Comparison of ENCODE assay signal across 33 cellular contexts in the genomic region with DNA sequence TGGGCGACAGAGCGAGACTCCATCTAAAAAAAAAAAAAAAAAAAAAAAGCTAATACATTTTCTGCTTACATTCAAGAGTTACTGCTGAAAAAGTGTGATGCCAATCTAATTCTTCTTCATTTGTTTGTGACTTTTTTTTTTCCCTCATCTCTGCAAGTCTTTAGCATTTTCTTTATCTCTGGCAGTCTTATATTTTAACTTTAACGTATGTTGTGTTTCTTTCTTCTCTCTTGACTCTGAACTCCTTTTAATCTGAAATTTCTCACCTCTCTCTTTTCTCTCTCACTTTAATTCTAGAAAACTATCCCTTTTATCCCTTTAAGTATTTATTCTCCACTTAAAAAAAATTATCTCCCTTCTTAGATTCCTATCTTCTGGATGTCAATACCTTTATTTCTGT.
"Had no signal": no experiment of that assay in that cellular context is flagged by ENCODE, and none has a peak within 500 bp of the region (broad histone marks: within the 10 kb centered on the region; RNA-seq: fewer than 3 reads in every experiment).

No MANE protein-coding gene starts in this region.

- H3K36me3 ChIP-seq: brain microvascular endothelial cell, esophagus squamous epithelium, gastroesophageal sphincter, WERI-Rb-1 had no signal

- H3K9me3 Mint-ChIP-seq: activated B cell treated with CpG ODN at 0.5 μM for 24 hours; activated CD4-positive, alpha-beta memory T cell treated with anti-CD3 and anti-CD28 coated beads, Interleukin-2, amount 10 ng/mL, durations not matched to agents 7 days and 5 days; activated CD4-positive, alpha-beta T cell treated with anti-CD3 and anti-CD28 coated beads, Interleukin-2, amount 10 ng/mL, durations not matched to agents 7 days and 5 days; activated naive CD8-positive, alpha-beta T cell treated with anti-CD3 and anti-CD28 coated beads, Interleukin-2, amount 10 ng/mL, durations not matched to agents 7 days and 5 days; activated T-cell treated with anti-CD3 and anti-CD28 coated beads, Interleukin-2, amount 50 U/mL, for 4 hours; activated T-helper 1 cell treated with anti-CD3 and anti-CD28 coated beads, Interleukin-12 subunit alpha, Interleukin-12 subunit beta, Interleukin-2, Interleukin-4 antibody, amounts not matched to agents 30 ng/mL and 10 ng/mL and 1 ng/mL, durations not matched to agents 14 hours and 24 hours and 36 hours; central memory CD8-positive, alpha-beta T cell; dendritic cell treated with granulocyte-macrophage colony-stimulating factor and Interleukin-4, amounts not matched to agents 40 ng/mL and 50 ng/mL, for 4 days; effector memory CD8-positive, alpha-beta T cell; T-cell; T-helper 1 cell treated with Interleukin-12 subunit alpha and Interleukin-12 subunit beta and Interleukin-4 antibody, amounts not matched to agents 30 μg/mL and 1 μg/mL, for 36 hours; T-helper 2 cell treated with Interferon-gamma antibody and Interleukin-4, amounts not matched to agents 5 μg/mL and 100 μg/mL, for 36 hours had no signal

- H3K9me3 ChIP-seq: esophagus squamous epithelium, gastroesophageal sphincter had no signal

- ATAC-seq: activated CD4-positive, alpha-beta T cell treated with anti-CD3 and anti-CD28 coated beads for 36 hours; activated CD4-positive, CD25-positive, alpha-beta regulatory T cell treated with anti-CD3 and anti-CD28 coated beads, Interleukin-2, amount 50 U/mL, for 24 hours; activated T-cell treated with anti-CD3 and anti-CD28 coated beads, Interleukin-2, amount 50 U/mL, for 4 hours; effector memory CD8-positive, alpha-beta T cell; gastroesophageal sphincter; T-cell had no signal

- H3K27ac Mint-ChIP-seq: activated B cell treated with CpG ODN at 0.5 μM for 24 hours; activated CD4-positive, alpha-beta memory T cell treated with anti-CD3 and anti-CD28 coated beads, Interleukin-2, amount 10 ng/mL, durations not matched to agents 7 days and 5 days; activated CD4-positive, alpha-beta T cell treated with anti-CD3 and anti-CD28 coated beads for 36 hours; activated CD4-positive, alpha-beta T cell treated with anti-CD3 and anti-CD28 coated beads, Interleukin-2, amount 10 ng/mL, durations not matched to agents 7 days and 5 days; activated naive CD8-positive, alpha-beta T cell treated with anti-CD3 and anti-CD28 coated beads, Interleukin-2, amount 10 ng/mL, durations not matched to agents 7 days and 5 days; dendritic cell treated with granulocyte-macrophage colony-stimulating factor and Interleukin-4, amounts not matched to agents 40 ng/mL and 50 ng/mL, for 4 days; T-cell; T-helper 1 cell treated with Interleukin-12 subunit alpha and Interleukin-12 subunit beta and Interleukin-4 antibody, amounts not matched to agents 30 μg/mL and 1 μg/mL, for 36 hours; T-helper 2 cell treated with Interferon-gamma antibody and Interleukin-4, amounts not matched to agents 5 μg/mL and 100 μg/mL, for 36 hours had no signal

- H3K27me3 Mint-ChIP-seq: activated B cell treated with CpG ODN at 0.5 μM for 24 hours; activated CD4-positive, alpha-beta memory T cell treated with anti-CD3 and anti-CD28 coated beads, Interleukin-2, amount 10 ng/mL, durations not matched to agents 7 days and 5 days; activated CD4-positive, alpha-beta T cell treated with anti-CD3 and anti-CD28 coated beads for 36 hours; activated CD4-positive, alpha-beta T cell treated with anti-CD3 and anti-CD28 coated beads, Interleukin-2, amount 10 ng/mL, durations not matched to agents 7 days and 5 days; activated naive CD8-positive, alpha-beta T cell treated with anti-CD3 and anti-CD28 coated beads, Interleukin-2, amount 10 ng/mL, durations not matched to agents 7 days and 5 days; central memory CD8-positive, alpha-beta T cell; dendritic cell treated with granulocyte-macrophage colony-stimulating factor and Interleukin-4, amounts not matched to agents 40 ng/mL and 50 ng/mL, for 4 days; effector memory CD8-positive, alpha-beta T cell; T-cell had no signal

- H3K4me3 ChIP-seq: coronary artery, dorsolateral prefrontal cortex, esophagus squamous epithelium, gastroesophageal sphincter had no signal

- H3K4me1 ChIP-seq: esophagus squamous epithelium, gastroesophageal sphincter had no signal

- H3K4me1 Mint-ChIP-seq: activated B cell treated with CpG ODN at 0.5 μM for 24 hours; activated CD4-positive, alpha-beta memory T cell treated with anti-CD3 and anti-CD28 coated beads, Interleukin-2, amount 10 ng/mL, durations not matched to agents 7 days and 5 days; activated CD4-positive, alpha-beta T cell treated with anti-CD3 and anti-CD28 coated beads, Interleukin-2, amount 10 ng/mL, durations not matched to agents 7 days and 5 days; activated naive CD8-positive, alpha-beta T cell treated with anti-CD3 and anti-CD28 coated beads, Interleukin-2, amount 10 ng/mL, durations not matched to agents 7 days and 5 days had no signal

- H3K27ac ChIP-seq: brain microvascular endothelial cell, coronary artery, dorsolateral prefrontal cortex, epithelial cell of prostate, esophagus squamous epithelium, gastroesophageal sphincter, WERI-Rb-1 had no signal

- DNase-seq: activated B cell treated with CpG ODN at 0.5 μM for 24 hours; activated CD4-positive, alpha-beta memory T cell treated with anti-CD3 and anti-CD28 coated beads, Interleukin-2, amount 10 ng/mL, durations not matched to agents 7 days and 5 days; activated CD4-positive, alpha-beta T cell treated with anti-CD3 and anti-CD28 coated beads for 36 hours; activated CD4-positive, alpha-beta T cell treated with anti-CD3 and anti-CD28 coated beads, Interleukin-2, amount 10 ng/mL, durations not matched to agents 7 days and 5 days; activated CD4-positive, alpha-beta T cell treated with anti-CD3 and anti-CD28 coated beads, Interleukin-2, amount 50 U/mL, for 4 hours; activated CD8-positive, alpha-beta memory T cell treated with anti-CD3 and anti-CD28 coated beads, Interleukin-2, amount 50 U/mL, for 48 hours; activated gamma-delta T cell; activated naive CD4-positive, alpha-beta T cell; activated naive CD4-positive, alpha-beta T cell treated with anti-CD3 and anti-CD28 coated beads, Interleukin-2, amount 50 U/mL, for 16 hours; activated naive CD8-positive, alpha-beta T cell treated with anti-CD3 and anti-CD28 coated beads, Interleukin-2, amount 10 ng/mL, durations not matched to agents 7 days and 5 days; activated T-cell treated with anti-CD3 and anti-CD28 coated beads for 4 hours; activated T-cell treated with anti-CD3 and anti-CD28 coated beads, Interleukin-2, amount 50 U/mL, for 4 hours; amniotic stem cell; anterior cingulate cortex; brain microvascular endothelial cell; dorsolateral prefrontal cortex; effector memory CD8-positive, alpha-beta T cell; esophagus squamous epithelium; foreskin melanocyte; head of caudate nucleus; hippocampal formation; T-cell; T1000; WERI-Rb-1 had no signal

- H3K4me3 Mint-ChIP-seq: activated B cell treated with CpG ODN at 0.5 μM for 24 hours; activated CD4-positive, alpha-beta memory T cell treated with anti-CD3 and anti-CD28 coated beads, Interleukin-2, amount 10 ng/mL, durations not matched to agents 7 days and 5 days; activated CD4-positive, alpha-beta T cell treated with anti-CD3 and anti-CD28 coated beads for 36 hours; activated CD4-positive, alpha-beta T cell treated with anti-CD3 and anti-CD28 coated beads, Interleukin-2, amount 10 ng/mL, durations not matched to agents 7 days and 5 days; activated naive CD8-positive, alpha-beta T cell treated with anti-CD3 and anti-CD28 coated beads, Interleukin-2, amount 10 ng/mL, durations not matched to agents 7 days and 5 days; activated T-cell treated with anti-CD3 and anti-CD28 coated beads, Interleukin-2, amount 50 U/mL, for 4 hours; activated T-helper 1 cell treated with anti-CD3 and anti-CD28 coated beads, Interleukin-12 subunit alpha, Interleukin-12 subunit beta, Interleukin-2, Interleukin-4 antibody, amounts not matched to agents 30 ng/mL and 10 ng/mL and 1 ng/mL, durations not matched to agents 14 hours and 24 hours and 36 hours; central memory CD8-positive, alpha-beta T cell; dendritic cell treated with granulocyte-macrophage colony-stimulating factor and Interleukin-4, amounts not matched to agents 40 ng/mL and 50 ng/mL, for 4 days; effector memory CD8-positive, alpha-beta T cell; T-cell; T-helper 1 cell treated with Interleukin-12 subunit alpha and Interleukin-12 subunit beta and Interleukin-4 antibody, amounts not matched to agents 30 μg/mL and 1 μg/mL, for 36 hours; T-helper 2 cell treated with Interferon-gamma antibody and Interleukin-4, amounts not matched to agents 5 μg/mL and 100 μg/mL, for 36 hours had no signal
